In the genomic region with DNA sequence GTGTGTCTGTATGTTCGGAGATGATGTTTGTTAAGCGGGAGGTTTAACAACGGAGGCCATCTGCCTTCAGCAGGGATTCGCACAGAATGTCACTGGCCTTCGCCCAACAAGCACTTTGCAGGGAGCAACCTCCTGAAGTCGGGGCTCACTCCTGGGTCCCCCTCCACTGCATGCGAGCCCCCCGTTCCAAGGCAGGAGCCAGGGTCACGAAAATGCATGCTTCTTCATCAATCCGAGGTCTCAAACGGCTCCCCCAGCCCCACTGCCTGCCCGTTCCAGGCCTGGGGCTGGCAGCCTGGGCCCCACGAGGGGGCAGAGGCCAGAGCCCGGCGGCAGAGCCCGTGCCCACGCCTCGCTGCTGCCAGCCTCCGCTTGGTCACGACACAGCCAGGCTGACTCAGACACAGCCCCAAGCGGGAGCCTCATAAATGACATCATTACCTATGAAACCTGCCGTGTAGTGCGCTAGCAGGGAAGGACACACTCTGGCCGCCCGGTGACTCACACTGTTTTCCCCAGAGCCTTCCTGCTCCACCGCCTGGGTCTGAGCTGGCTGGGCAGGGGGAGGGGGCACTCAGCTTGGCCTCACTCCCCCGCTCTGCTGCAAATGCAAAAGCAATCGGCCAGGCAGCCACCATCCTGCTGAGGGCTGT, we compare ENCODE assay signal across 8 cellular contexts.
DNase-seq lines count a peak whose midpoint lies in the region; ATAC-seq and TF ChIP-seq lines count a peak whose summit lies in the region.

No MANE protein-coding gene starts in this region.

- DNase-seq in AG20443 (ENCODE audit: low spot score) (peak; percentile 88), GM12865 (ENCODE audit: low read depth) (peak; percentile 44), NCI-H1694 treated with DMSO at 0.1 percent for 48 hours (lab: John Stamatoyannopoulos, UW) (peak; percentile 81), amniotic stem cell (lab: John Stamatoyannopoulos, UW) (peak; percentile 98), iPS-NIHi7 (ENCODE audit: extremely low spot score) (peak; percentile 90), putamen (ENCODE audit: low spot score) (no peak)
- peak; percentile 13 for DNase-seq in stimulated activated naive CD8-positive, alpha-beta T cell treated with anti-CD3 and anti-CD28 coated beads, Interleukin-15, Interleukin-2, amounts not matched to agents 100 U/mL and 50 U/mL, for 24 hours

- no peak overlapping the region for H3K4me3 ChIP-seq in GM12865 (ENCODE audit: low read depth, low read length)

- ATAC-seq in HG02798 (IDR thresholded peaks at IDR 0.05; ENCODE audit: poor library complexity, unreplicated experiment) = peak; percentile 82
- ATAC-seq in stimulated activated naive CD8-positive, alpha-beta T cell treated with anti-CD3 and anti-CD28 coated beads, Interleukin-15, Interleukin-2, amounts not matched to agents 100 U/mL and 50 U/mL, for 24 hours = peak; percentile 74

- no peak for TF ChIP-seq CTCF in GM12865 (IDR thresholded peaks at IDR 0.05; ENCODE audit: insufficient read depth, low read depth, low read length, missing control alignments)
